Comparison of ENCODE assay signal across 23 cellular contexts in the genomic region with DNA sequence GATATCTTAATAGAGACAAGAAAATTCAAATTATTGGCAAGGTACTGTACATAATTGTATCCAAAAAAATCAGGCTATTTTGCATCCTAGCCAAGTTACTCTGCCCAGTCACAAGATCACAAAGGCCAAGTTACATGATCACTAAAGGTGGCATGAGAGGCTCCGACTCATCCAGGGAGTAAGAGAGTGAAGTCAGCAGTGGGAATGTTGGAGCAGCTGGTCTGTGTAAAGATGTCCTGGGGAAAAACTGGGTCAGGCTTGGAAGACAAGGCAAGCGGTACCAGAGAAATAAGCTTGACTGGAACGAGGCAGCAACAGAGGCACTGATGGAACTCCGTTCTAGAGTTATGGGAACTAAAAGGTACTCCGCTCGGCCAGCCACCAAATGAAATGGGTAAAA. TPM values are rescaled to one million over a fixed set of nuclear protein-coding genes. Genes with fewer than 3 reads are reported as not detected.
"Had no signal": no experiment of that assay in that cellular context is flagged by ENCODE, and none has a peak within 500 bp of the region (broad histone marks: within the 10 kb centered on the region; RNA-seq: fewer than 3 reads in every experiment).

No MANE protein-coding gene starts in this region.

- H3K27me3 Mint-ChIP-seq: activated CD8-positive, alpha-beta memory T cell treated with anti-CD3 and anti-CD28 coated beads, Interleukin-2, amount 10 ng/mL, durations not matched to agents 7 days and 5 days had no signal

- H3K27ac ChIP-seq: dorsolateral prefrontal cortex, esophagus squamous epithelium, heart right ventricle, left ventricle myocardium inferior, upper lobe of right lung had no signal

- H3K36me3 Mint-ChIP-seq: activated CD8-positive, alpha-beta memory T cell treated with anti-CD3 and anti-CD28 coated beads, Interleukin-2, amount 10 ng/mL, durations not matched to agents 7 days and 5 days; activated naive CD8-positive, alpha-beta T cell treated with anti-CD3 and anti-CD28 coated beads for 36 hours had no signal

- H3K27ac Mint-ChIP-seq: activated CD8-positive, alpha-beta memory T cell treated with anti-CD3 and anti-CD28 coated beads, Interleukin-2, amount 10 ng/mL, durations not matched to agents 7 days and 5 days; activated naive CD8-positive, alpha-beta T cell treated with anti-CD3 and anti-CD28 coated beads for 36 hours; activated T-cell treated with anti-CD3 and anti-CD28 coated beads, Interleukin-2, amount 50 U/mL, for 24 hours; stimulated activated naive CD8-positive, alpha-beta T cell treated with anti-CD3 and anti-CD28 coated beads, Interleukin-15, Interleukin-2, amounts not matched to agents 100 ng/mL and 50 ng/mL, for 24 hours had no signal

- H3K4me1 Mint-ChIP-seq: activated CD8-positive, alpha-beta memory T cell treated with anti-CD3 and anti-CD28 coated beads, Interleukin-2, amount 10 ng/mL, durations not matched to agents 7 days and 5 days; activated naive CD8-positive, alpha-beta T cell treated with anti-CD3 and anti-CD28 coated beads for 36 hours had no signal

- ATAC-seq: activated CD8-positive, alpha-beta memory T cell treated with anti-CD3 and anti-CD28 coated beads, Interleukin-2, amount 10 ng/mL, durations not matched to agents 7 days and 5 days; heart right ventricle; sciatic nerve; upper lobe of right lung had no signal

- H3K4me3 ChIP-seq: dorsolateral prefrontal cortex, esophagus squamous epithelium, heart right ventricle, left ventricle myocardium inferior, upper lobe of right lung had no signal

- H3K36me3 ChIP-seq: esophagus squamous epithelium, heart right ventricle, left ventricle myocardium inferior, upper lobe of right lung had no signal

- H3K9me3 ChIP-seq: esophagus squamous epithelium, heart right ventricle, left ventricle myocardium inferior, upper lobe of right lung had no signal

- H3K4me3 Mint-ChIP-seq: activated CD8-positive, alpha-beta memory T cell treated with anti-CD3 and anti-CD28 coated beads, Interleukin-2, amount 10 ng/mL, durations not matched to agents 7 days and 5 days; activated naive CD8-positive, alpha-beta T cell treated with anti-CD3 and anti-CD28 coated beads for 36 hours; activated T-cell treated with anti-CD3 and anti-CD28 coated beads, Interleukin-2, amount 50 U/mL, for 24 hours; stimulated activated naive CD8-positive, alpha-beta T cell treated with anti-CD3 and anti-CD28 coated beads, Interleukin-15, Interleukin-2, amounts not matched to agents 100 ng/mL and 50 ng/mL, for 24 hours had no signal

- DNase-seq: activated CD4-positive, alpha-beta T cell treated with anti-CD3 and anti-CD28 coated beads, Interleukin-2, amount 50 U/mL, for 48 hours; activated CD4-positive, CD25-positive, alpha-beta regulatory T cell treated with anti-CD3 and anti-CD28 coated beads, Interleukin-2, amount 50 U/mL, for 72 hours; activated CD8-positive, alpha-beta memory T cell treated with anti-CD3 and anti-CD28 coated beads, Interleukin-2, amount 10 ng/mL, durations not matched to agents 7 days and 5 days; activated effector memory CD4-positive, alpha-beta T cell treated with Interleukin-2 at 50 U/mL for 16 hours; activated naive CD8-positive, alpha-beta T cell treated with anti-CD3 and anti-CD28 coated beads for 36 hours; activated T-cell treated with anti-CD3 and anti-CD28 coated beads, Interleukin-2, amount 50 U/mL, for 24 hours; anterior cingulate cortex; esophagus squamous epithelium; heart right ventricle; left ventricle myocardium inferior; mesendoderm; stimulated activated CD4-positive, alpha-beta T cell treated with anti-CD3 and anti-CD28 coated beads, Interleukin-12 subunit alpha, Interleukin-12 subunit beta, amount 100 ng/mL, for 4 hours; upper lobe of right lung had no signal

- H3K27me3 ChIP-seq: dorsolateral prefrontal cortex, esophagus squamous epithelium had no signal

- FAIRE-seq: islet of Langerhans had no signal

- H3K4me1 ChIP-seq: heart right ventricle, left ventricle myocardium inferior, upper lobe of right lung had no signal

- H3K9me3 Mint-ChIP-seq: activated naive CD8-positive, alpha-beta T cell treated with anti-CD3 and anti-CD28 coated beads for 36 hours; activated T-cell treated with anti-CD3 and anti-CD28 coated beads, Interleukin-2, amount 50 U/mL, for 24 hours; stimulated activated naive CD8-positive, alpha-beta T cell treated with anti-CD3 and anti-CD28 coated beads, Interleukin-15, Interleukin-2, amounts not matched to agents 100 ng/mL and 50 ng/mL, for 24 hours had no signal

RNA-seq across cellular contexts. Expression of a gene that starts 50.2 kb away (rescaled TPM):
- total RNA-seq: activated CD8-positive, alpha-beta memory T cell treated with anti-CD3 and anti-CD28 coated beads, Interleukin-2, amount 10 ng/mL, durations not matched to agents 7 days and 5 days; activated naive CD8-positive, alpha-beta T cell treated with anti-CD3 and anti-CD28 coated beads for 36 hours; chondrocyte; dorsolateral prefrontal cortex; esophagus squamous epithelium; frontal cortex; heart right ventricle; left ventricle myocardium inferior; osteoblast; pulmonary artery endothelial cell; sciatic nerve; temporal lobe; upper lobe of right lung had no signal
- polyA plus RNA-seq: heart right ventricle, neural cell had no signal

RNA-seq across cellular contexts. Expression of a gene that starts 53.6 kb away (rescaled TPM):
- total RNA-seq: activated CD8-positive, alpha-beta memory T cell treated with anti-CD3 and anti-CD28 coated beads, Interleukin-2, amount 10 ng/mL, durations not matched to agents 7 days and 5 days; activated naive CD8-positive, alpha-beta T cell treated with anti-CD3 and anti-CD28 coated beads for 36 hours; chondrocyte; esophagus squamous epithelium; frontal cortex; heart right ventricle; left ventricle myocardium inferior; pulmonary artery endothelial cell; sciatic nerve; temporal lobe; upper lobe of right lung had no signal
- polyA plus RNA-seq: heart right ventricle, neural cell had no signal
